In the genomic region with DNA sequence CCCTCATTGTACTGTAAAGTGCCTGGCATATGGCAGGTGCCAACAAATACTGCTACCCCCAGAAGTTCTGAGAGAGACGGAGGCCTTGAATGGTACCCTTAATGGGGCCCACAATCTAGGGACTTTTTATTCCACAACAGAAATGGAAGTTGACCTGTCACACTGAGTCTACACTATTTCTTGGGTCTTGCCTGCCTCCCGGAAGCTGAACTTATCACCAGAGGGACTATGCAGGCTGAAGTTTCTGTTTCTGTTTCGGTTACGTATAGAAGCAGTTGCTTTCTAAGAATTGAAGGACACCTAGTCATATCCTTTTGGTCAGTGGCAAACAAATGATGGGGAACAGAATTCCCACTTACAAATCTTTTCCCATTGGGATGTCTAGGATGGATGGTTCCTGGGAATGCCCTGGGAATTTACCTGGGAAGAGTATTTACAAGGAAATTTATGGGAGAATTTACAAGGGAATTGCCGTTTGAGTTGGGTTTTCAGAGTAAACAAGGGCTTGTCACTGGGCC, we compare ENCODE assay signal across 8 cellular contexts.
DNase-seq lines count a peak whose midpoint lies in the region; ATAC-seq and TF ChIP-seq lines count a peak whose summit lies in the region.

No MANE protein-coding gene starts in this region.

- no peaks in the 10 kb centered on the region for H3K9me3 Mint-ChIP-seq in Caco-2 (ENCODE audit: unreplicated experiment)
- no peaks in the 10 kb centered on the region for H3K9me3 Mint-ChIP-seq in activated naive CD8-positive, alpha-beta T cell (ENCODE audit: low read depth)

- peak overlapping the region; percentile 36 to 84 (median 57) for H3K27ac ChIP-seq in stomach

- H3K4me3 Mint-ChIP-seq in Caco-2 (ENCODE audit: unreplicated experiment) = no peak overlapping the region
- peak overlapping the region; percentile 81 for H3K4me3 Mint-ChIP-seq in activated naive CD8-positive, alpha-beta T cell

- H3K27me3 ChIP-seq in Caco-2 (replicated peaks; ENCODE audit: control insufficient read depth, insufficient read depth, low read length) (no peaks in the 10 kb centered on the region), stomach (no peaks in the 10 kb centered on the region)

- peaks cover 25% of the 10 kb centered on the region for H3K4me1 Mint-ChIP-seq in Caco-2 (ENCODE audit: low read depth, unreplicated experiment)
- peaks cover 12% of the 10 kb centered on the region for H3K4me1 Mint-ChIP-seq in activated naive CD8-positive, alpha-beta T cell (ENCODE audit: low read depth)

- H3K36me3 Mint-ChIP-seq in Caco-2 (ENCODE audit: insufficient read depth, unreplicated experiment) = no peaks in the 10 kb centered on the region
- peaks cover 2% of the 10 kb centered on the region for H3K36me3 Mint-ChIP-seq in activated naive CD8-positive, alpha-beta T cell

- no peaks in the 10 kb centered on the region for H3K27me3 Mint-ChIP-seq in Caco-2 (ENCODE audit: insufficient read depth, unreplicated experiment)
- no peaks in the 10 kb centered on the region for H3K27me3 Mint-ChIP-seq in activated naive CD8-positive, alpha-beta T cell

- CTCF ChIA-PET in Caco-2 (lab: Charles Lee) = no interaction called here

- TF ChIP-seq EP300 in stomach (IDR thresholded peaks at IDR 0.05) = no peak

- H3K4me1 ChIP-seq in Caco-2 = peaks cover 30% of the 10 kb centered on the region
- peaks cover 33 to 61% (median 51%) of the 10 kb centered on the region in 4 donors for H3K4me1 ChIP-seq in stomach

- H3K4me3 ChIP-seq in Caco-2 (ENCODE audit: low read depth, low read length) (no peak overlapping the region), stomach (no peak overlapping the region)

- intact Hi-C loops in Caco-2 (cut with micrococcal nuclease; ENCODE audit: unreplicated experiment) (no loop called here), stomach (cut with DNase I; ENCODE audit: low total_unique reads) (no loop called here)

- peak overlapping the region; percentile 63 for H3K27ac Mint-ChIP-seq in Caco-2 (ENCODE audit: unreplicated experiment)
- H3K27ac Mint-ChIP-seq in activated naive CD8-positive, alpha-beta T cell = peak overlapping the region; percentile 86

- no peaks in the 10 kb centered on the region for H3K36me3 ChIP-seq in Caco-2 (ENCODE audit: control insufficient read depth, insufficient read depth, low read length)
- no peaks in the 10 kb centered on the region for H3K36me3 ChIP-seq in stomach

- ATAC-seq in GM19467 (IDR thresholded peaks at IDR 0.05; ENCODE audit: unreplicated experiment) = peak; percentile 77
- ATAC-seq in HG03520 (IDR thresholded peaks at IDR 0.05; ENCODE audit: unreplicated experiment) = peak; percentile 82

- DNase-seq in Caco-2 (no peak), stomach (no peak), NCI-H510A (lab: John Stamatoyannopoulos, UW) (no peak), NCI-H748 (lab: John Stamatoyannopoulos, UW; ENCODE audit: unreplicated experiment) (no peak), NCI-H2196 (lab: John Stamatoyannopoulos, UW; ENCODE audit: unreplicated experiment) (no peak)

- TF ChIP-seq CTCF in Caco-2 (IDR thresholded peaks at IDR 0.05; ENCODE audit: insufficient read depth in 1 of 2, low read depth in 1 of 2, low read length in 1 of 2, severe bottlenecking in 1 of 2, unreplicated experiment in 1 of 2) = no peak
- TF ChIP-seq CTCF in stomach (IDR thresholded peaks at IDR 0.05) = no peak

- TF ChIP-seq POLR2A in stomach (IDR thresholded peaks at IDR 0.05) = no peak

- POLR2A ChIA-PET in Caco-2 (lab: Charles Lee) = interaction anchor here (1.2 kb wide), 1 partner anchor 130 kb away, joined by 8 read pairs; the partner anchor contains the start of gene RHOB

- WGBS in stomach, 5 donors = 34 to 47% (median 42%) methylated on average over 5 of the region's 5 CpGs

- H3K9me3 ChIP-seq in Caco-2 = no peaks in the 10 kb centered on the region
- H3K9me3 ChIP-seq in stomach = peaks cover under 1 to 4% (median 4%) of the 10 kb centered on the region in 4 donors

- BruUV-seq in Caco-2 (replicated peaks; lab: Mats Ljungman, UMichigan) = no TSS peak
